In genomic region chr10:103837370-103838094, GRCh38 we compare ENCODE assay signal across 20 cellular contexts. TPM values are rescaled to one million over a fixed set of nuclear protein-coding genes. Genes with fewer than 3 reads are reported as not detected.
A peak's percentile ranks its signal among the peaks of the same experiment; 100 is the strongest.
DNase-seq lines count a peak whose midpoint lies in the region; ATAC-seq and TF ChIP-seq lines count a peak whose summit lies in the region.
"Had no signal": no experiment of that assay in that cellular context is flagged by ENCODE, and none has a peak within 500 bp of the region (broad histone marks: within the 10 kb centered on the region; RNA-seq: fewer than 3 reads in every experiment).

No MANE protein-coding gene starts in this region.

- H3K4me1 ChIP-seq in A673 (ENCODE audit: insufficient read depth, low read length, poor library complexity, severe bottlenecking) (peaks cover 64% of the 10 kb centered on the region), HEK293 (ENCODE audit: control insufficient read depth, insufficient read depth, low read length) (peaks cover 15% of the 10 kb centered on the region), colonic mucosa (peaks cover 37% of the 10 kb centered on the region), neuronal stem cell (ENCODE audit: control insufficient read depth in 2 of 2, insufficient read depth in 1 of 2, low read depth in 1 of 2, low read length in 2 of 2) (peaks cover 20 to 27% of the 10 kb centered on the region in 2 donors), esophagus muscularis mucosa (peaks cover 54 to 76% (median 70%) of the 10 kb centered on the region in 4 donors)

- H3K27ac ChIP-seq in A673 (ENCODE audit: low read depth, low read length, poor library complexity, severe bottlenecking) = peak overlapping the region; percentile 40
- no peak overlapping the region for H3K27ac ChIP-seq in HEK293 (ENCODE audit: extremely low read depth, low read depth, low read length)
- H3K27ac ChIP-seq in colonic mucosa = peak overlapping the region; percentile 81
- H3K27ac ChIP-seq in neuronal stem cell (replicated peaks; ENCODE audit: low read length) = no peak overlapping the region
- H3K27ac ChIP-seq in esophagus muscularis mucosa (replicated peaks in 1 of 4) = no peak overlapping the region
- H3K27ac ChIP-seq: thyroid gland had no signal

- no peak for TF ChIP-seq POLR2A in esophagus muscularis mucosa (IDR thresholded peaks at IDR 0.05; ENCODE audit: low read depth)

- CTCF ChIA-PET in A673 (lab: Charles Lee) = interaction anchor here (0.5 kb wide), 1 partner anchor 459 kb away, joined by 6 read pairs; no protein-coding TSS in a partner anchor
- CTCF ChIA-PET in HEK293 (lab: Yijun Ruan, JAX) = no interaction called here
- CTCF ChIA-PET in activated CD4-positive, alpha-beta memory T cell treated with anti-CD3 and anti-CD28 coated beads, Interleukin-2, amount 10 ng/mL, durations not matched to agents 7 days and 5 days (lab: Charles Lee) = interaction anchor here (0.8 to 1.1 kb wide), 3 partner anchors 11 to 125 kb away, joined by 3 to 4 read pairs (median 3); no protein-coding TSS in a partner anchor

- peak overlapping the region; percentile 74 for H3K18ac ChIP-seq in neuronal stem cell (ENCODE audit: low read length)

- no peak overlapping the region for H4K91ac ChIP-seq in neuronal stem cell (ENCODE audit: low read depth, low read length, poor library complexity)

- no peaks in the 10 kb centered on the region for H3K36me3 Mint-ChIP-seq in activated CD4-positive, alpha-beta memory T cell treated with anti-CD3 and anti-CD28 coated beads, Interleukin-2, amount 10 ng/mL, durations not matched to agents 7 days and 5 days (ENCODE audit: low read depth)
- H3K36me3 Mint-ChIP-seq: activated naive CD8-positive, alpha-beta T cell treated with anti-CD3 and anti-CD28 coated beads for 36 hours; CD14-positive monocyte had no signal

- peaks cover 2% of the 10 kb centered on the region for H3K27me3 Mint-ChIP-seq in activated CD4-positive, alpha-beta memory T cell treated with anti-CD3 and anti-CD28 coated beads, Interleukin-2, amount 10 ng/mL, durations not matched to agents 7 days and 5 days
- H3K27me3 Mint-ChIP-seq: activated naive CD8-positive, alpha-beta T cell treated with anti-CD3 and anti-CD28 coated beads for 36 hours; effector memory CD8-positive, alpha-beta T cell had no signal

- no CpG with 5 or more reads among the region's 10 CpGs for WGBS in neuronal stem cell (ENCODE audit: extremely low coverage in 2 of 2, insufficient read length in 2 of 2, insufficient replicate concordance in 1 of 2), 2 donors
- WGBS in esophagus muscularis mucosa = 90% methylated on average over 9 of the region's 10 CpGs

- TF ChIP-seq CTCF in A673 (conservative IDR thresholded peaks at IDR 0.05; ENCODE audit: low read depth, low read length) (no peak), HEK293 (tag by site-specific recombination; IDR thresholded peaks at IDR 0.05) (no peak), colonic mucosa (IDR thresholded peaks at IDR 0.05) (no peak), esophagus muscularis mucosa (IDR thresholded peaks at IDR 0.05) (no peak)

- H2BK5ac ChIP-seq in neuronal stem cell (ENCODE audit: low read length) = peak overlapping the region; percentile 10

- no peak for TF ChIP-seq EP300 in esophagus muscularis mucosa (IDR thresholded peaks at IDR 0.05)

- no peak overlapping the region for H2AFZ ChIP-seq in neuronal stem cell (ENCODE audit: low read length)

- ATAC-seq in HG02840 (IDR thresholded peaks at IDR 0.05; ENCODE audit: low FRiP score, unreplicated experiment) = no peak
- no peak for ATAC-seq in SK-N-SH treated with all-trans-retinoic acid at 6 μM for 48 hours
- ATAC-seq: effector memory CD8-positive, alpha-beta T cell; left lobe of liver had no signal

- H4K8ac ChIP-seq in neuronal stem cell (ENCODE audit: low read depth, low read length) = peak overlapping the region; percentile 19

- no peak overlapping the region for H2AK5ac ChIP-seq in neuronal stem cell (ENCODE audit: low read depth, low read length)

- H3K9ac ChIP-seq in colonic mucosa (ENCODE audit: low read depth in 2 of 2, low read length in 2 of 2) = peak overlapping the region; percentile 8 to 79
- H3K9ac ChIP-seq in neuronal stem cell (ENCODE audit: low read depth, low read length, poor library complexity) = peak overlapping the region; percentile 9

- peak overlapping the region; percentile 9 for H3K23ac ChIP-seq in neuronal stem cell (ENCODE audit: low read depth, low read length, poor library complexity)

- H3K27me3 ChIP-seq in A673 (replicated peaks; ENCODE audit: insufficient read depth, low read depth, low read length, poor library complexity) (no peaks in the 10 kb centered on the region), colonic mucosa (no peaks in the 10 kb centered on the region), neuronal stem cell (ENCODE audit: control insufficient read depth in 3 of 3, insufficient read depth in 3 of 3, low read depth in 1 of 3, low read length in 3 of 3) (no peaks in the 10 kb centered on the region), esophagus muscularis mucosa (no peaks in the 10 kb centered on the region)
- H3K27me3 ChIP-seq: thyroid gland had no signal

- H3K4me3 ChIP-seq in A673 (ENCODE audit: low read depth, low read length, poor library complexity, severe bottlenecking) (no peak overlapping the region), HEK293 (ENCODE audit: low read depth, low read length) (no peak overlapping the region), colonic mucosa (no peak overlapping the region), neuronal stem cell (ENCODE audit: low read length in 2 of 2) (no peak overlapping the region), esophagus muscularis mucosa (no peak overlapping the region)
- H3K4me3 ChIP-seq: thyroid gland had no signal

- H3K79me1 ChIP-seq in neuronal stem cell (ENCODE audit: low read depth, low read length) = no peaks in the 10 kb centered on the region

- H3K9me3 Mint-ChIP-seq in activated CD4-positive, alpha-beta memory T cell treated with anti-CD3 and anti-CD28 coated beads, Interleukin-2, amount 10 ng/mL, durations not matched to agents 7 days and 5 days = no peaks in the 10 kb centered on the region
- H3K9me3 Mint-ChIP-seq: activated naive CD8-positive, alpha-beta T cell treated with anti-CD3 and anti-CD28 coated beads for 36 hours; effector memory CD8-positive, alpha-beta T cell had no signal

- no peak overlapping the region for H3K27ac Mint-ChIP-seq in activated CD4-positive, alpha-beta memory T cell treated with anti-CD3 and anti-CD28 coated beads, Interleukin-2, amount 10 ng/mL, durations not matched to agents 7 days and 5 days
- H3K27ac Mint-ChIP-seq: activated naive CD8-positive, alpha-beta T cell treated with anti-CD3 and anti-CD28 coated beads for 36 hours; CD14-positive monocyte; effector memory CD8-positive, alpha-beta T cell had no signal

- DNase-seq in A673 (ENCODE audit: low spot score) (peak; percentile 62), colonic mucosa (peak; percentile 19), neuronal stem cell (ENCODE audit: low spot score) (no peak), esophagus muscularis mucosa (ENCODE audit: extremely low spot score) (no peak)
- DNase-seq in activated CD4-positive, alpha-beta memory T cell treated with anti-CD3 and anti-CD28 coated beads, Interleukin-2, amount 10 ng/mL, durations not matched to agents 7 days and 5 days = no peak
- DNase-seq: ACHN; activated CD4-positive, alpha-beta T cell treated with anti-CD3 and anti-CD28 coated beads for 48 hours; activated naive CD8-positive, alpha-beta T cell treated with anti-CD3 and anti-CD28 coated beads for 36 hours; DMS53; effector memory CD8-positive, alpha-beta T cell; Karpas-422; NCI-H1048; NCI-H2081; NCI-H446; thyroid gland had no signal

- H3K14ac ChIP-seq in neuronal stem cell (ENCODE audit: low read length) = no peak overlapping the region

- BruUV-seq in A673 (replicated peaks; lab: Mats Ljungman, UMichigan) = no TSS peak

- POLR2A ChIA-PET in A673 (lab: Charles Lee; ENCODE audit: low non-redundant PET) = interaction anchor here (0.5 kb wide), 1 partner anchor 12 kb away, joined by 7 read pairs; no protein-coding TSS in a partner anchor
- POLR2A ChIA-PET in HEK293 (lab: Yijun Ruan, JAX) = no interaction called here
- POLR2A ChIA-PET in activated CD4-positive, alpha-beta memory T cell treated with anti-CD3 and anti-CD28 coated beads, Interleukin-2, amount 10 ng/mL, durations not matched to agents 7 days and 5 days (lab: Charles Lee) = no interaction called here

- H3K9me3 ChIP-seq in A673 (ENCODE audit: low read depth, low read length, poor library complexity, severe bottlenecking) = peaks cover 6% of the 10 kb centered on the region
- H3K9me3 ChIP-seq in HEK293 (ENCODE audit: control insufficient read depth, insufficient read depth, low read depth, low read length) = 0 out of 2 replicates have a peak, but pooled peaks cover 2% of the 10 kb centered on the region
- no peaks in the 10 kb centered on the region for H3K9me3 ChIP-seq in colonic mucosa
- peaks cover 0 to 6% of the 10 kb centered on the region in 2 donors for H3K9me3 ChIP-seq in neuronal stem cell (replicated peaks in 1 of 2; ENCODE audit: control insufficient read depth in 2 of 2, insufficient read depth in 1 of 2, low read depth in 1 of 2, low read length in 2 of 2)
- H3K9me3 ChIP-seq in esophagus muscularis mucosa = no peaks in the 10 kb centered on the region
- H3K9me3 ChIP-seq: thyroid gland had no signal

- no peak overlapping the region for H2BK120ac ChIP-seq in neuronal stem cell (ENCODE audit: low read depth, low read length)

- H3K36me3 ChIP-seq in A673 (ENCODE audit: insufficient read depth, low read length, poor library complexity, severe bottlenecking) (peaks cover 5% of the 10 kb centered on the region), HEK293 (ENCODE audit: control insufficient read depth in 2 of 2, insufficient read depth in 1 of 2, low read length in 2 of 2) (no peaks in the 10 kb centered on the region), colonic mucosa (no peaks in the 10 kb centered on the region), neuronal stem cell (replicated peaks in 1 of 2; ENCODE audit: control insufficient read depth in 2 of 2, insufficient read depth in 2 of 2, low read length in 2 of 2) (no peaks in the 10 kb centered on the region), esophagus muscularis mucosa (no peaks in the 10 kb centered on the region)
- H3K36me3 ChIP-seq: thyroid gland had no signal

- H3K4ac ChIP-seq in neuronal stem cell (ENCODE audit: low read length) = no peak overlapping the region

- H3K4me1 Mint-ChIP-seq in activated CD4-positive, alpha-beta memory T cell treated with anti-CD3 and anti-CD28 coated beads, Interleukin-2, amount 10 ng/mL, durations not matched to agents 7 days and 5 days = peaks cover 1% of the 10 kb centered on the region
- H3K4me1 Mint-ChIP-seq: activated naive CD8-positive, alpha-beta T cell treated with anti-CD3 and anti-CD28 coated beads for 36 hours; CD14-positive monocyte had no signal

- H3K4me3 Mint-ChIP-seq in activated CD4-positive, alpha-beta memory T cell treated with anti-CD3 and anti-CD28 coated beads, Interleukin-2, amount 10 ng/mL, durations not matched to agents 7 days and 5 days = no peak overlapping the region
- H3K4me3 Mint-ChIP-seq: activated naive CD8-positive, alpha-beta T cell treated with anti-CD3 and anti-CD28 coated beads for 36 hours; CD14-positive monocyte; effector memory CD8-positive, alpha-beta T cell had no signal

- peak overlapping the region; percentile 9 for H2BK15ac ChIP-seq in neuronal stem cell (ENCODE audit: low read length)

- no peak overlapping the region for H2BK12ac ChIP-seq in neuronal stem cell (ENCODE audit: low read length)

- no peak overlapping the region for H3K4me2 ChIP-seq in neuronal stem cell (ENCODE audit: insufficient read depth, low read length, poor library complexity, severe bottlenecking)

- intact Hi-C loops in A673 (cut with micrococcal nuclease; ENCODE audit: unreplicated experiment) = no loop called here
- intact Hi-C loops in colonic mucosa (cut with DNase I) = no loop called here
- intact Hi-C loops in esophagus muscularis mucosa (cut with DNase I) = no loop called here

RNA-seq across cellular contexts. Expression of gene SH3PXD2A, which starts 17.8 kb away (rescaled TPM):
- total RNA-seq in A673 (2021) = 54.9 and 57.1 TPM in 2 replicates
- 10 to 100 TPM; 37.5 to 40.8 TPM for total RNA-seq in colonic mucosa
- 9.8 TPM for polyA plus RNA-seq in neuronal stem cell (2013, experiment 1 of 2)
- 9.8 TPM for polyA plus RNA-seq in neuronal stem cell (2013, experiment 2 of 2)
- total RNA-seq in activated CD4-positive, alpha-beta memory T cell treated with anti-CD3 and anti-CD28 coated beads, Interleukin-2, amount 10 ng/mL, durations not matched to agents 7 days and 5 days = 10 to 100 TPM; 16.5 to 17.9 TPM
- 10 to 100 TPM; 30.5 to 69.3 (median 40.0) TPM for total RNA-seq in esophagus muscularis mucosa

Comparison
In these comparisons a context has a peak if more than half of its experiments do, and no peak if none do; other contexts are left out.
1. DNase-seq: peak in A673 (single experiment) and colonic mucosa (single experiment); none in neuronal stem cell (single experiment), activated CD4-positive, alpha-beta memory T cell treated with anti-CD3 and anti-CD28 coated beads, Interleukin-2, amount 10 ng/mL, durations not matched to agents 7 days and 5 days (single experiment) and esophagus muscularis mucosa (single experiment).
2. H3K27ac ChIP-seq: peak in A673 (single experiment) and colonic mucosa (single experiment); none in HEK293 (single experiment), neuronal stem cell (single experiment) and esophagus muscularis mucosa (0 of 4).